8 cellular contexts compared by ENCODE assay signal in the genomic region with DNA sequence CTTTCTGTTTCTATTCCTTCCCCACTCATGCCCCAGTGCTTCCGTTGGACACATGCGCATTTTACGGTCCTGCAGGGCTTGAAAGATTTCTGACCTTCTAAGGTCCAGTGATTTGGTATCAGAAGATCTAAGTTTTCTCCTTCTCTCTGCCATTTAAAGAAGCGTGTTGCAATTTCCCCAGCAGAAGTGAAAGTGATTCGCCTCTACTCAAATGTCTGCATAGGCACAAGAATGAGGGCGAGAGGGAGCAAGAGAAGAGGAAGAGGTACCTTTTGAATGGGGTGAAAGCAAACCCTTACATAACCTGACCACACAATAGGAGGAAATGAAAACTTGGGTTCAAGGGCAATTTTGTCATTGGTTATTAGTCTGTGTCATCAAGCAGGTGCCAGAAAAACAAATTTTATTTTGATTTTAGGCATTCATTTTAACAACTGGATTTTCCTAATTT. TPM values are rescaled to one million over a fixed set of nuclear protein-coding genes. Genes with fewer than 3 reads are reported as not detected.
DNase-seq lines count a peak whose midpoint lies in the region; ATAC-seq and TF ChIP-seq lines count a peak whose summit lies in the region.

No MANE protein-coding gene starts in this region.

- intact Hi-C loops in prostate gland (cut with DNase I): no loop called here

- no peaks in the 10 kb centered on the region for H3K36me3 ChIP-seq in HEK293 (ENCODE audit: control insufficient read depth in 2 of 2, insufficient read depth in 1 of 2, low read length in 2 of 2)
- no peaks in the 10 kb centered on the region for H3K36me3 ChIP-seq in prostate gland

- TF ChIP-seq CTCF in HEK293 (tag by site-specific recombination; IDR thresholded peaks at IDR 0.05) (no peak), NB4 (IDR thresholded peaks at IDR 0.05; ENCODE audit: low read depth, low read length) (no peak), choroid plexus epithelial cell (conservative IDR thresholded peaks at IDR 0.05; ENCODE audit: low read depth, low read length) (no peak), omental fat pad (IDR thresholded peaks at IDR 0.05) (no peak), prostate gland (IDR thresholded peaks at IDR 0.05) (no peak)

- no peaks in the 10 kb centered on the region for H3K27me3 ChIP-seq in prostate gland (replicated peaks; ENCODE audit: insufficient read depth)

- H3K4me1 ChIP-seq in HEK293 (ENCODE audit: control insufficient read depth, insufficient read depth, low read length) (peaks cover 13% of the 10 kb centered on the region), prostate gland (replicated peaks) (no peaks in the 10 kb centered on the region)

- TF ChIP-seq POLR2A in NB4 (IDR thresholded peaks at IDR 0.05; ENCODE audit: extremely low read depth, insufficient read length) (no peak), prostate gland (IDR thresholded peaks at IDR 0.05) (no peak)

- no peak overlapping the region for H3K4me3 ChIP-seq in HEK293 (ENCODE audit: low read depth, low read length)
- peak overlapping the region; percentile 49 for H3K4me3 ChIP-seq in NB4 (ENCODE audit: low read depth, low read length)
- no peak overlapping the region for H3K4me3 ChIP-seq in choroid plexus epithelial cell (ENCODE audit: low read depth, low read length)
- H3K4me3 ChIP-seq in prostate gland: no peak overlapping the region

- no peaks in the 10 kb centered on the region for H3K9me3 ChIP-seq in HEK293 (ENCODE audit: control insufficient read depth, insufficient read depth, low read depth, low read length)
- no peaks in the 10 kb centered on the region for H3K9me3 ChIP-seq in prostate gland

- peak; percentile 87 for ATAC-seq in GM18519 (IDR thresholded peaks at IDR 0.05; ENCODE audit: low FRiP score, unreplicated experiment)
- peak; percentile 53 for ATAC-seq in omental fat pad (ENCODE audit: low FRiP score)

- H3K27ac ChIP-seq in HEK293 (ENCODE audit: extremely low read depth, low read depth, low read length) (no peak overlapping the region), prostate gland (no peak overlapping the region)

- WGBS in prostate gland: 66% methylated on average over 6 of the region's 6 CpGs

- POLR2A ChIA-PET in HEK293 (lab: Yijun Ruan, JAX): no interaction called here

- CTCF ChIA-PET in HEK293 (lab: Yijun Ruan, JAX): no interaction called here

- peak; percentile 93 for DNase-seq in NB4 (ENCODE audit: low read depth)
- peak; percentile 38 for DNase-seq in choroid plexus epithelial cell (ENCODE audit: low read depth)
- DNase-seq in omental fat pad (ENCODE audit: low spot score): no peak
- no peak for DNase-seq in NCI-H2029 (lab: John Stamatoyannopoulos, UW)
- no peak for DNase-seq in prostate gland (ENCODE audit: low spot score)
- no peak for DNase-seq in DMS153 (lab: John Stamatoyannopoulos, UW)

TF ChIP-seq in HEK293, 187 proteins besides CTCF, POLR2A, EP300 and RAD21:
- no peak for TF ChIP-seq ZNF391 (tag by site-specific recombination; IDR thresholded peaks at IDR 0.05; ENCODE audit: borderline replicate concordance, low read depth)
- TF ChIP-seq PRDM1 (tag by site-specific recombination; IDR thresholded peaks at IDR 0.05): peak; percentile 92
- TF ChIP-seq ZBTB17 (tag by site-specific recombination; IDR thresholded peaks at IDR 0.05): peak; percentile 27; the same call in 1 of the 2 replicates

RNA-seq across cellular contexts. Expression of gene NR3C1, which starts 31.7 kb away (rescaled TPM):
- 100 to 1,000 TPM in 1 of 4 donors, 10 to 100 TPM in 3; 57.1 to 102 (median 62.3) TPM for total RNA-seq in omental fat pad
- 10 to 100 TPM; 42.4 to 55.5 TPM for total RNA-seq in prostate gland

Comparison
In these comparisons a context has a peak if more than half of its experiments do, and no peak if none do; other contexts are left out.
1. DNase-seq: peak in NB4 (single experiment) and choroid plexus epithelial cell (single experiment); none in omental fat pad (single experiment), NCI-H2029 (single experiment), prostate gland (single experiment) and DMS153 (single experiment).